ENCODE assay signal across 8 cellular contexts in genomic region chr7:6272481-6273323, GRCh38.
DNase-seq lines count a peak whose midpoint lies in the region; TF ChIP-seq lines count a peak whose summit lies in the region.

TSS of gene CYTH3 (minus strand) at chr7:6272624. CDS start at chr7:6272507, 117 bp downstream.

- CTCF ChIA-PET in HEK293T (lab: Yijun Ruan, JAX), result interaction anchor here (0.6 kb wide), 1 partner anchor 10 kb away, joined by 4 read pairs; no protein-coding TSS in a partner anchor

- DNase-seq in GM12864 (ENCODE audit: low read depth) (no peak), HEK293T (ENCODE audit: extremely low spot score) (peak; percentile 98), NCI-H1092 (lab: John Stamatoyannopoulos, UW) (peak; percentile 72), T1000 (lab: John Stamatoyannopoulos, UW) (peak; percentile 67), astrocyte of the hippocampus (ENCODE audit: low read depth, low spot score) (peak; percentile 95), hypothalamus (lab: John Stamatoyannopoulos, UW) (peak in 48 of 51 donors; percentile 13 to 88 (median 66)), retinal pigment epithelial cell (ENCODE audit: low read depth) (no peak), OCI-M2 (lab: John Stamatoyannopoulos, UW; ENCODE audit: unreplicated experiment) (no peak)

- POLR2A ChIA-PET in HEK293T (lab: Yijun Ruan, JAX), result no interaction called here

- no peak for TF ChIP-seq CTCF in GM12864 (IDR thresholded peaks at IDR 0.05; ENCODE audit: low read depth, low read length, missing control alignments)
- no peak for TF ChIP-seq CTCF in retinal pigment epithelial cell (conservative IDR thresholded peaks at IDR 0.05; ENCODE audit: low read depth, low read length)

- H3K4me3 ChIP-seq in GM12864 (ENCODE audit: low read depth, low read length) (peak within 1 kb of the TSS; percentile 65), retinal pigment epithelial cell (ENCODE audit: low read length) (peak within 1 kb of the TSS; percentile 90)

TF ChIP-seq in HEK293T, 16 proteins besides CTCF, POLR2A, EP300 and RAD21:
- TF ChIP-seq FOXM1 (IDR thresholded peaks at IDR 0.05; ENCODE audit: borderline replicate concordance) (no peak), HDGF (IDR thresholded peaks at IDR 0.05; ENCODE audit: borderline replicate concordance) (peak; percentile 59; the same call in 1 of the 2 replicates), L3MBTL2 (conservative IDR thresholded peaks at IDR 0.05) (peak; percentile 75)

Comparison
In these comparisons a context has a peak if more than half of its experiments do, and no peak if none do; other contexts are left out.
1. DNase-seq: peak in HEK293T (single experiment), NCI-H1092 (single experiment), T1000 (single experiment), astrocyte of the hippocampus (single experiment) and hypothalamus (48 of 51); none in GM12864 (single experiment), retinal pigment epithelial cell (single experiment) and OCI-M2 (single experiment).